Comparison of ENCODE assay signal across 23 cellular contexts in genomic region chr13:66102864-66103263, GRCh38.
"Had no signal": no experiment of that assay in that cellular context is flagged by ENCODE, and none has a peak within 500 bp of the region (broad histone marks: within the 10 kb centered on the region; RNA-seq: fewer than 3 reads in every experiment).

No MANE protein-coding gene starts in this region.

- H3K9ac ChIP-seq: parathyroid adenoma had no signal

- H3K27me3 ChIP-seq: body of pancreas, hepatocyte, testis, uterus had no signal

- H3K36me3 Mint-ChIP-seq: activated naive CD8-positive, alpha-beta T cell treated with anti-CD3 and anti-CD28 coated beads for 36 hours; natural killer cell treated with Interleukin-12 subunit alpha and Interleukin-12 subunit beta and Interleukin-15 and Interleukin-18, amount 100 ng/mL, for 72 hours; stimulated activated memory B cell treated with anti-CD40 and anti-IgM and Interleukin-4, amounts not matched to agents 10 μg/mL and 1 μg/mL and 100 μg/mL, for 72 hours; WTC11 had no signal

- H3K27ac Mint-ChIP-seq: activated naive CD8-positive, alpha-beta T cell treated with anti-CD3 and anti-CD28 coated beads for 36 hours; dendritic cell treated with granulocyte-macrophage colony-stimulating factor and Interleukin-4, amounts not matched to agents 40 ng/mL and 50 ng/mL, for 4 days; immature natural killer cell; natural killer cell treated with Interleukin-12 subunit alpha and Interleukin-12 subunit beta and Interleukin-15 and Interleukin-18, amount 100 ng/mL, for 72 hours; stimulated activated memory B cell treated with anti-CD40 and anti-IgM and Interleukin-4, amounts not matched to agents 10 μg/mL and 1 μg/mL and 100 μg/mL, for 72 hours; WTC11 had no signal

- H3K36me3 ChIP-seq: uterus had no signal

- H3K4me1 Mint-ChIP-seq: activated naive CD8-positive, alpha-beta T cell treated with anti-CD3 and anti-CD28 coated beads for 36 hours; immature natural killer cell; stimulated activated memory B cell treated with anti-CD40 and anti-IgM and Interleukin-4, amounts not matched to agents 10 μg/mL and 1 μg/mL and 100 μg/mL, for 72 hours; WTC11 had no signal

- DNase-seq: activated naive CD4-positive, alpha-beta T cell treated with Interleukin-2 at 50 U/mL for 16 hours; activated naive CD8-positive, alpha-beta T cell treated with anti-CD3 and anti-CD28 coated beads for 36 hours; activated T-cell treated with anti-CD3 and anti-CD28 coated beads, Interleukin-2, amount 50 U/mL, for 48 hours; amygdala; body of pancreas; effector CD4-positive, alpha-beta T cell; foreskin melanocyte; immature natural killer cell; left ventricle myocardium superior; mammary epithelial cell; right cardiac atrium; stimulated activated CD4-positive, alpha-beta T cell treated with anti-CD3 and anti-CD28 coated beads, Interleukin-1b, Interleukin-23, amount 100 ng/mL, for 48 hours; T-helper 9 cell; testis; trophoblast cell; uterus had no signal

- H3K4me3 ChIP-seq: body of pancreas, hepatocyte, skin epidermis, testis, uterus had no signal

- H3K4me3 Mint-ChIP-seq: activated naive CD8-positive, alpha-beta T cell treated with anti-CD3 and anti-CD28 coated beads for 36 hours; dendritic cell treated with granulocyte-macrophage colony-stimulating factor and Interleukin-4, amounts not matched to agents 40 ng/mL and 50 ng/mL, for 4 days; immature natural killer cell; natural killer cell treated with Interleukin-12 subunit alpha and Interleukin-12 subunit beta and Interleukin-15 and Interleukin-18, amount 100 ng/mL, for 72 hours; stimulated activated memory B cell treated with anti-CD40 and anti-IgM and Interleukin-4, amounts not matched to agents 10 μg/mL and 1 μg/mL and 100 μg/mL, for 72 hours; WTC11 had no signal

- H3K4me1 ChIP-seq: body of pancreas, parathyroid adenoma, testis, uterus had no signal

- ATAC-seq: body of pancreas; left ventricle myocardium superior; natural killer cell treated with Interleukin-12 subunit alpha and Interleukin-12 subunit beta and Interleukin-15 and Interleukin-18, amount 100 ng/mL, for 72 hours; right cardiac atrium; stimulated activated memory B cell treated with anti-CD40 and anti-IgM and Interleukin-4, amounts not matched to agents 10 μg/mL and 1 μg/mL and 100 μg/mL, for 72 hours; WTC11 had no signal

- H3K9me3 ChIP-seq: body of pancreas, testis, uterus had no signal

- H3K27me3 Mint-ChIP-seq: activated naive CD8-positive, alpha-beta T cell treated with anti-CD3 and anti-CD28 coated beads for 36 hours; dendritic cell treated with granulocyte-macrophage colony-stimulating factor and Interleukin-4, amounts not matched to agents 40 ng/mL and 50 ng/mL, for 4 days; natural killer cell treated with Interleukin-12 subunit alpha and Interleukin-12 subunit beta and Interleukin-15 and Interleukin-18, amount 100 ng/mL, for 72 hours; stimulated activated memory B cell treated with anti-CD40 and anti-IgM and Interleukin-4, amounts not matched to agents 10 μg/mL and 1 μg/mL and 100 μg/mL, for 72 hours had no signal

- H3K9me3 Mint-ChIP-seq: activated naive CD8-positive, alpha-beta T cell treated with anti-CD3 and anti-CD28 coated beads for 36 hours; dendritic cell treated with granulocyte-macrophage colony-stimulating factor and Interleukin-4, amounts not matched to agents 40 ng/mL and 50 ng/mL, for 4 days; stimulated activated memory B cell treated with anti-CD40 and anti-IgM and Interleukin-4, amounts not matched to agents 10 μg/mL and 1 μg/mL and 100 μg/mL, for 72 hours; WTC11 had no signal
